In the genomic region with DNA sequence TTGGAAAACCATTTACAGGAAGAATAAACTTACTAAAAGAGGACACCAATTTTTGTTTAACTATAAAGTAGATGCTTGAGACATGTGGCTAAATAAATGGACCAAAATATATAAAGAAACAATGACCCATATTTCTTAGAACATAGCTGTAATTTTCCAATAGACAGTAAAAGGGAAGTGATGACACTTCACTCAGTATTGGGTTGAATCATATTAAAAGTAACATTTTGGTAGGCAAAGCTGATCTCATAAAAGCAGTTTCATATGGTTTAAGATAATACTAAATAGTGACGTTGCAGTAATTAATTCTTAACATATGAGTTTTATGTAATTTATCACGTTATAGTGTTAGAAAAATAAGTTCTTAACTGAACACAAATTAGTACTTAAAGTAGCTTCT, we compare ENCODE assay signal across 16 cellular contexts.
DNase-seq lines count a peak whose midpoint lies in the region; ATAC-seq lines count a peak whose summit lies in the region.
"Had no signal": no experiment of that assay in that cellular context is flagged by ENCODE, and none has a peak within 500 bp of the region (broad histone marks: within the 10 kb centered on the region; RNA-seq: fewer than 3 reads in every experiment).

No MANE protein-coding gene starts in this region.

- peak; percentile 88 to 91 for ATAC-seq in activated T-cell treated with anti-CD3 and anti-CD28 coated beads, Interleukin-2, amount 50 U/mL, for 72 hours (replicated peaks in 1 of 2)
- peak; percentile 79 for ATAC-seq in stimulated activated naive CD8-positive, alpha-beta T cell treated with anti-CD3 and anti-CD28 coated beads, Interleukin-15, Interleukin-2, amounts not matched to agents 100 U/mL and 50 U/mL, for 24 hours
- ATAC-seq: left colon had no signal

- no peaks in the 10 kb centered on the region for H3K27me3 Mint-ChIP-seq in activated T-cell treated with anti-CD3 and anti-CD28 coated beads, Interleukin-2, amount 50 U/mL, for 72 hours (ENCODE audit: low read depth)
- no peaks in the 10 kb centered on the region for H3K27me3 Mint-ChIP-seq in activated naive CD8-positive, alpha-beta T cell treated with anti-CD3 and anti-CD28 coated beads for 36 hours

- H3K4me3 Mint-ChIP-seq in activated T-cell treated with anti-CD3 and anti-CD28 coated beads, Interleukin-2, amount 50 U/mL, for 72 hours: peak overlapping the region in 1 of 2 donors; percentile 76
- no peak overlapping the region for H3K4me3 Mint-ChIP-seq in activated naive CD8-positive, alpha-beta T cell treated with anti-CD3 and anti-CD28 coated beads for 36 hours

- H3K27ac Mint-ChIP-seq in activated T-cell treated with anti-CD3 and anti-CD28 coated beads, Interleukin-2, amount 50 U/mL, for 72 hours: peak overlapping the region; percentile 97
- H3K27ac Mint-ChIP-seq in activated naive CD8-positive, alpha-beta T cell treated with anti-CD3 and anti-CD28 coated beads for 36 hours: peak overlapping the region; percentile 78

- peaks cover 30% of the 10 kb centered on the region for H3K4me1 Mint-ChIP-seq in activated T-cell treated with anti-CD3 and anti-CD28 coated beads, Interleukin-2, amount 50 U/mL, for 72 hours (ENCODE audit: low read depth)
- peaks cover 6% of the 10 kb centered on the region for H3K4me1 Mint-ChIP-seq in activated naive CD8-positive, alpha-beta T cell treated with anti-CD3 and anti-CD28 coated beads for 36 hours

- peaks cover 8 to 13% of the 10 kb centered on the region in 2 donors for H3K9me3 Mint-ChIP-seq in activated T-cell treated with anti-CD3 and anti-CD28 coated beads, Interleukin-2, amount 50 U/mL, for 72 hours
- H3K9me3 Mint-ChIP-seq in activated naive CD8-positive, alpha-beta T cell treated with anti-CD3 and anti-CD28 coated beads for 36 hours: peaks cover 3% of the 10 kb centered on the region

- no peak for DNase-seq in activated T-cell treated with anti-CD3 and anti-CD28 coated beads, Interleukin-2, amount 50 U/mL, for 72 hours
- no peak for DNase-seq in activated T-cell treated with anti-CD3 and anti-CD28 coated beads, Interleukin-2, amount 50 U/mL, for 48 hours
- DNase-seq in NAMALWA (ENCODE audit: low spot score) (peak; percentile 15), HPDE6-E6E7 (ENCODE audit: extremely low spot score) (no peak), DMS 273 (lab: John Stamatoyannopoulos, UW; ENCODE audit: unreplicated experiment) (no peak)
- DNase-seq in activated naive CD8-positive, alpha-beta T cell treated with anti-CD3 and anti-CD28 coated beads for 36 hours: no peak
- no peak for DNase-seq in stimulated activated naive CD8-positive, alpha-beta T cell treated with anti-CD3 and anti-CD28 coated beads, Interleukin-15, Interleukin-2, amounts not matched to agents 100 U/mL and 50 U/mL, for 24 hours
- DNase-seq in activated effector memory CD4-positive, alpha-beta T cell treated with Interleukin-2 at 50 U/mL for 16 hours: no peak
- DNase-seq: activated gamma-delta T cell; brain microvascular endothelial cell; left colon; midbrain; NCI-H2081; NCI-H524; stimulated activated CD4-positive, alpha-beta T cell treated with anti-CD3 and anti-CD28 coated beads, Interleukin-1b, Interleukin-23, amount 100 ng/mL, for 48 hours; substantia nigra had no signal

- H3K36me3 Mint-ChIP-seq in activated T-cell treated with anti-CD3 and anti-CD28 coated beads, Interleukin-2, amount 50 U/mL, for 72 hours (ENCODE audit: insufficient read depth in 2 of 2): peaks cover 11 to 13% of the 10 kb centered on the region in 2 donors
- no peaks in the 10 kb centered on the region for H3K36me3 Mint-ChIP-seq in activated naive CD8-positive, alpha-beta T cell treated with anti-CD3 and anti-CD28 coated beads for 36 hours
